Comparison of ENCODE assay signal across 1 cellular context in genomic region chr5:141618030-141618803, GRCh38.
TF ChIP-seq lines count a peak whose summit lies in the region.

No MANE protein-coding gene starts in this region.

TF ChIP-seq in K562, 482 proteins besides CTCF, POLR2A, EP300 and RAD21 (continued from another document and continues in another):
- no peak for TF ChIP-seq GMEB1 (CRISPR knock-in tag; IDR thresholded peaks at IDR 0.05)
- 0 out of 2 replicates have a peak, but pooled peaks have one; percentile 14 for TF ChIP-seq MITF (IDR thresholded peaks at IDR 0.05)
- TF ChIP-seq ZC3H8 (IDR thresholded peaks at IDR 0.05) = no peak
- TF ChIP-seq ZNF583 (CRISPR knock-in tag; IDR thresholded peaks at IDR 0.05) = no peak
- TF ChIP-seq ILK (tag; IDR thresholded peaks at IDR 0.05; ENCODE audit: borderline replicate concordance, low read depth) = no peak
- no peak for TF ChIP-seq ZNF717 (CRISPR knock-in tag; IDR thresholded peaks at IDR 0.05)
- TF ChIP-seq HINFP (tag; conservative IDR thresholded peaks at IDR 0.05; ENCODE audit: low read depth) = no peak
- TF ChIP-seq ZBTB1 (CRISPR knock-in tag; IDR thresholded peaks at IDR 0.05; ENCODE audit: borderline replicate concordance, low read depth) = no peak
- TF ChIP-seq ZNF263 (CRISPR knock-in tag; IDR thresholded peaks at IDR 0.05; ENCODE audit: borderline replicate concordance) = no peak
- TF ChIP-seq SMAD3 (CRISPR knock-in tag; conservative IDR thresholded peaks at IDR 0.05) = no peak
- TF ChIP-seq ARID1B (IDR thresholded peaks at IDR 0.05) = peak; percentile 56
- no peak for TF ChIP-seq ZNF354B (CRISPR knock-in tag; IDR thresholded peaks at IDR 0.05)
- peak; percentile 52 for TF ChIP-seq NFIC (IDR thresholded peaks at IDR 0.05)
- TF ChIP-seq SMARCA5 (IDR thresholded peaks at IDR 0.05) = no peak
- no peak for TF ChIP-seq SETDB1 (IDR thresholded peaks at IDR 0.05; ENCODE audit: low read length)
- TF ChIP-seq JUN (IDR thresholded peaks at IDR 0.05; ENCODE audit: borderline replicate concordance, low read depth, low read length) = peak; percentile 49; the same call in 1 of the 2 replicates
- TF ChIP-seq JUN (CRISPR knock-in tag; IDR thresholded peaks at IDR 0.05; ENCODE audit: borderline replicate concordance) = no peak
- TF ChIP-seq SMAD2 (IDR thresholded peaks at IDR 0.05; ENCODE audit: low read depth, low read length) = no peak
- TF ChIP-seq RCOR1 (IDR thresholded peaks at IDR 0.05; ENCODE audit: borderline replicate concordance in 1 of 2, low read depth in 2 of 2, low read length in 2 of 2) = peak in 1 of 2 experiments; percentile 52; a peak in 1 of 4 replicates
- TF ChIP-seq SNRNP70 (optimal IDR thresholded peaks at IDR 0.05; ENCODE audit: low read depth, low read length) = no peak
- no peak for TF ChIP-seq CREB1 (IDR thresholded peaks at IDR 0.05)
- no peak for TF ChIP-seq CREB1 (CRISPR knock-in tag; IDR thresholded peaks at IDR 0.05)
- TF ChIP-seq SIN3A (IDR thresholded peaks at IDR 0.05; ENCODE audit: borderline replicate concordance in 2 of 2, control insufficient read depth in 1 of 2, low read depth in 2 of 2, low read length in 2 of 2) = peak; percentile 2 to 18; a peak in 1 of 4 replicates
- no peak for TF ChIP-seq ZNF644 (tag; IDR thresholded peaks at IDR 0.05; ENCODE audit: low read depth)
- TF ChIP-seq UBTF (IDR thresholded peaks at IDR 0.05; ENCODE audit: borderline replicate concordance in 1 of 2, low read depth in 2 of 2, low read length in 2 of 2) = peak; percentile 86 to 94; a peak in 2 of 4 replicates
- TF ChIP-seq DIDO1 (tag; IDR thresholded peaks at IDR 0.05; ENCODE audit: low read depth) = no peak
- no peak for TF ChIP-seq ZNF124 (CRISPR knock-in tag; IDR thresholded peaks at IDR 0.05)
- TF ChIP-seq ZNF384 (IDR thresholded peaks at IDR 0.05; ENCODE audit: low read depth, low read length) = peak; percentile 24; the same call in 1 of the 2 replicates
- no peak for TF ChIP-seq TCF7 (IDR thresholded peaks at IDR 0.05; ENCODE audit: borderline replicate concordance)
- no peak for TF ChIP-seq RBM15 (IDR thresholded peaks at IDR 0.05; ENCODE audit: insufficient read depth, low read length)
- no peak for TF ChIP-seq NFE2 (IDR thresholded peaks at IDR 0.05; ENCODE audit: low read depth)
- peak; percentile 66 for TF ChIP-seq E2F8 (IDR thresholded peaks at IDR 0.05; ENCODE audit: low read depth, partially characterized antibody)
- TF ChIP-seq ZBTB40 (IDR thresholded peaks at IDR 0.05) = peak; percentile 87
- no peak for TF ChIP-seq ZBTB40 (CRISPR knock-in tag; IDR thresholded peaks at IDR 0.05)
- TF ChIP-seq ZNF586 (CRISPR knock-in tag; conservative IDR thresholded peaks at IDR 0.05) = no peak
- TF ChIP-seq SUPT5H (IDR thresholded peaks at IDR 0.05) = peak; percentile 57
- TF ChIP-seq FOXK1 (CRISPR knock-in tag; IDR thresholded peaks at IDR 0.05; ENCODE audit: borderline replicate concordance) = no peak
- no peak for TF ChIP-seq CHD2 (IDR thresholded peaks at IDR 0.05; ENCODE audit: low read depth, low read length)
- TF ChIP-seq SMAD1 (IDR thresholded peaks at IDR 0.05; ENCODE audit: low read depth, low read length, partially characterized antibody) = no peak
- no peak for TF ChIP-seq TAF15 (IDR thresholded peaks at IDR 0.05; ENCODE audit: low read depth, low read length)
- 0 out of 2 replicates have a peak, but pooled peaks have one; percentile 4 for TF ChIP-seq OTX1 (CRISPR knock-in tag; IDR thresholded peaks at IDR 0.05)
- no peak for TF ChIP-seq ZNF232 (CRISPR knock-in tag; IDR thresholded peaks at IDR 0.05)
- TF ChIP-seq TEAD2 (tag; IDR thresholded peaks at IDR 0.05) = no peak
- TF ChIP-seq MBD1 (CRISPR knock-in tag; IDR thresholded peaks at IDR 0.05) = no peak
- TF ChIP-seq ZBTB17 (CRISPR knock-in tag; IDR thresholded peaks at IDR 0.05) = no peak
- TF ChIP-seq MYBL2 (IDR thresholded peaks at IDR 0.05; ENCODE audit: low read depth) = no peak
- no peak for TF ChIP-seq MYBL2 (CRISPR knock-in tag; IDR thresholded peaks at IDR 0.05; ENCODE audit: borderline replicate concordance)
- TF ChIP-seq NCOR1 (IDR thresholded peaks at IDR 0.05) = peak; percentile 8; the same call in 1 of the 2 replicates
